Comparison of ENCODE assay signal across 21 cellular contexts in the genomic region with DNA sequence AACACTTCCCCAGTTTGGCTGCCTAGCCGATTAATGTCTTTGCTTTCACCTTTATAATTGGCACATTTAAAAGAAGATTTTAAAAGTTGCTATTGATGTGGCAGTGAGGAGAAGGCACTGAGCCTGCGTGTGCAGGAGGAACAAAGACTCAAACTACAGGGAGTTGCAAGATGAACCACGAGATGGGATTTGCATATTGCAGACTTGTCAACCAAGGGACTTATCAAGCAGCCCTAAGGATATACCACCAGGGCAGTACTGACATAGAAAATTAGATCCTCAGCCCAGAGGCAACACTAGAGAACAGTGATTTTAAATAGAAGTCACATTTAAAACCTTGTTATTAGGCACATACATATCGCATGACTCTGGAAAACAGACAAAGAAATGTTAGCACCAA.
"Had no signal": no experiment of that assay in that cellular context is flagged by ENCODE, and none has a peak within 500 bp of the region (broad histone marks: within the 10 kb centered on the region; RNA-seq: fewer than 3 reads in every experiment).

No MANE protein-coding gene starts in this region.

- H3K36me3 ChIP-seq: heart right ventricle, sigmoid colon, thoracic aorta, upper lobe of right lung had no signal

- DNase-seq: activated B cell treated with CpG ODN at 0.5 μM for 24 hours; activated CD4-positive, alpha-beta T cell treated with anti-CD3 and anti-CD28 coated beads for 36 hours; activated CD4-positive, alpha-beta T cell treated with anti-CD3 and anti-CD28 coated beads, Interleukin-2, amount 50 U/mL, for 4 hours; activated CD8-positive, alpha-beta memory T cell treated with anti-CD3 and anti-CD28 coated beads, Interleukin-2, amount 50 U/mL, for 48 hours; activated naive CD4-positive, alpha-beta T cell treated with Interleukin-2 at 50 U/mL for 16 hours; activated naive CD8-positive, alpha-beta T cell treated with anti-CD3 and anti-CD28 coated beads for 36 hours; activated T-cell treated with anti-CD3 and anti-CD28 coated beads, Interleukin-2, amount 50 U/mL, for 4 hours; cerebellar nuclear complex; cortex of kidney; heart right ventricle; islet precursor cell; left colon; nephron progenitor cell; retina; sigmoid colon; stimulated activated CD4-positive, alpha-beta T cell treated with anti-CD3 and anti-CD28 coated beads, Interleukin-2, amount 100 ng/mL, for 48 hours; stimulated activated CD8-positive, alpha-beta memory T cell treated with anti-CD3 and anti-CD28 coated beads, Interleukin-4, amount 100 ng/mL, for 48 hours; stimulated activated naive B cell treated with anti-CD40 and anti-IgM and Interleukin-4, amounts not matched to agents 10 μg/mL and 1 μg/mL and 100 μg/mL, for 72 hours; T1000; upper lobe of right lung had no signal

- H3K4me3 ChIP-seq: heart right ventricle, sigmoid colon, thoracic aorta, upper lobe of right lung had no signal

- H3K9me3 ChIP-seq: heart right ventricle, sigmoid colon, thoracic aorta, upper lobe of right lung had no signal

- H3K27ac ChIP-seq: sigmoid colon, upper lobe of right lung had no signal

- H3K27me3 ChIP-seq: heart right ventricle, sigmoid colon, upper lobe of right lung had no signal

- ATAC-seq: activated CD4-positive, alpha-beta T cell treated with anti-CD3 and anti-CD28 coated beads for 36 hours; activated T-cell treated with anti-CD3 and anti-CD28 coated beads, Interleukin-2, amount 50 U/mL, for 4 hours; heart right ventricle; left colon; stimulated activated naive B cell treated with anti-CD40 and anti-IgM and Interleukin-4, amounts not matched to agents 10 μg/mL and 1 μg/mL and 100 μg/mL, for 72 hours; upper lobe of right lung had no signal

- H3K4me1 ChIP-seq: upper lobe of right lung had no signal
